In genomic region chr3:85068911-85069310, GRCh38 we compare ENCODE assay signal across 21 cellular contexts.
"Had no signal": no experiment of that assay in that cellular context is flagged by ENCODE, and none has a peak within 500 bp of the region (broad histone marks: within the 10 kb centered on the region; RNA-seq: fewer than 3 reads in every experiment).

No MANE protein-coding gene starts in this region.

- FAIRE-seq: urothelium cell line had no signal

- H3K9me3 ChIP-seq: left ventricle myocardium inferior, ovary, right atrium auricular region, suprapubic skin, thoracic aorta, tibial artery, upper lobe of right lung had no signal

- H3K4me3 ChIP-seq: left ventricle myocardium inferior, lung, ovary, right atrium auricular region, skin epidermis, suprapubic skin, thoracic aorta, tibial artery, upper lobe of right lung had no signal

- H3K27me3 ChIP-seq: ovary, right atrium auricular region, suprapubic skin, tibial artery, upper lobe of right lung had no signal

- H3K27ac ChIP-seq: left ventricle myocardium inferior, ovary, right atrium auricular region, skin epidermis, suprapubic skin, thoracic aorta, tibial artery, upper lobe of right lung had no signal

- H3K36me3 ChIP-seq: left ventricle myocardium inferior, ovary, right atrium auricular region, suprapubic skin, thoracic aorta, tibial artery, upper lobe of right lung had no signal

- H3K4me1 ChIP-seq: left ventricle myocardium inferior, right atrium auricular region, suprapubic skin, tibial artery, upper lobe of right lung had no signal

- DNase-seq: islet precursor cell; left ventricle myocardium inferior; mesendoderm; naive B cell; natural killer cell; nephron progenitor cell; ovary; stimulated activated CD4-positive, alpha-beta T cell treated with anti-CD3 and anti-CD28 coated beads, Interleukin-12 subunit alpha, Interleukin-12 subunit beta, amount 100 ng/mL, for 4 hours; stimulated activated CD4-positive, alpha-beta T cell treated with anti-CD3 and anti-CD28 coated beads, Interleukin-15, amount 100 ng/mL, for 24 hours; stimulated activated CD4-positive, alpha-beta T cell treated with anti-CD3 and anti-CD28 coated beads, Interleukin-2, amount 100 ng/mL, for 24 hours; stimulated activated CD4-positive, alpha-beta T cell treated with anti-CD3 and anti-CD28 coated beads, Interleukin-4, amount 100 ng/mL, for 1 hour; stimulated activated naive CD4-positive, alpha-beta T cell; tibial artery; trophoblast cell; upper lobe of right lung had no signal
